In genomic region chr4:172809319-172809718, GRCh38 we compare ENCODE assay signal across 1 cellular context.
A peak's percentile ranks its signal among the peaks of the same experiment; 100 is the strongest.
TF ChIP-seq lines count a peak whose summit lies in the region.

No MANE protein-coding gene starts in this region.

TF ChIP-seq in WTC11, 78 proteins besides CTCF, POLR2A, EP300 and RAD21 (continued from another document):
- TF ChIP-seq ETV6 (CRISPR knock-in tag; IDR thresholded peaks at IDR 0.05) (peak; percentile 61; the same call in 1 of the 2 replicates), TEAD1 (CRISPR knock-in tag; IDR thresholded peaks at IDR 0.05) (peak; percentile 96; the same call in 1 of the 2 replicates)
